In the genomic region with DNA sequence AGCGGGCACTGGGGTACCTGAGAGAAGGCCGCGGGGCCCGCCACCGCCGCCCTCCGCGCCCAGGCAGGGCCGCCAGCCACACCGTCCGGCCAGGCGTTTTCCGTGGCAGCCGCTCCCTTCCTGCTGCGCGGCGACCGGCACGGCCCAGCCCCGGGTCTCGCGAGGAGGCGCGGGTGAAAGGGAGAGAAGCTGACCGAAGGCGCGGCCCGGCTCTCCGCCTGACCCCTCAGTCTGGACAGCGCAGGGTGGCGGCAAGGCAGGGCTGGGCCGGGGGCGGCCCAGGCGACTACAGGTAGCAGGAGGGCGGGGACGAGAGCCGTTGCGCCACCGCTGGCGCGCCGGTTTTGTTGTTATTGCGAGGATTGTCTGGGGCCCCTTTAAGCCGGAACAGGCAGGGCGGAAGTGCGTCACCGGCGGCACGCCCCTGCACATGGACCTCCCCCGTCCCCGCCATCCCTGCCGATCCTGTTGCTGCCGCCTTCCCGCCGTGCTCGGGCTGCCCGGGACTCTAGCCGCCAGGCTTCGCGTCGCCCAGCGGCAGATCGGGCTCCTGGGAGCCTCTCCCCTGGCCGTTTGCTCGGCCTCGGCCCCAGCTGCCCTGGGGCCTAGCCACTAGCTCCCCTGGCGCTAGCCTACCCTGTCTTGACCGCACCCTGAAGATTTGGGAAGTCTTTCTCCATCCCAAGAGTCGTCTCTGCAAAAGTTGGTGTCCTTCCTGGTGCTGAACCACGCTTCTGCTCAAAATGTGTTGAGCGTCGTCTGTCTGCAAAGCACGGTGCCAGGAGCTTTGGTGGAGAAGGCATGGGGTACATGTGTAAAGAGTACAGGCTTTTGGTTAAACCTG, we compare ENCODE assay signal across 1 cellular context.
TF ChIP-seq lines count a peak whose summit lies in the region.

A gene with protein sequence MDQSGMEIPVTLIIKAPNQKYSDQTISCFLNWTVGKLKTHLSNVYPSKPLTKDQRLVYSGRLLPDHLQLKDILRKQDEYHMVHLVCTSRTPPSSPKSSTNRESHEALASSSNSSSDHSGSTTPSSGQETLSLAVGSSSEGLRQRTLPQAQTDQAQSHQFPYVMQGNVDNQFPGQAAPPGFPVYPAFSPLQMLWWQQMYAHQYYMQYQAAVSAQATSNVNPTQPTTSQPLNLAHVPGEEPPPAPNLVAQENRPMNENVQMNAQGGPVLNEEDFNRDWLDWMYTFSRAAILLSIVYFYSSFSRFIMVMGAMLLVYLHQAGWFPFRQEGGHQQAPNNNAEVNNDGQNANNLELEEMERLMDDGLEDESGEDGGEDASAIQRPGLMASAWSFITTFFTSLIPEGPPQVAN (minus strand): TSS at position 352 of the 844 bp plus-strand sequence. CDS start 805 bp downstream, outside the sequence.

TF ChIP-seq in GM12878, 131 proteins besides CTCF, POLR2A, EP300 and RAD21 (continued from another document):
- TF ChIP-seq, protein P1, sequence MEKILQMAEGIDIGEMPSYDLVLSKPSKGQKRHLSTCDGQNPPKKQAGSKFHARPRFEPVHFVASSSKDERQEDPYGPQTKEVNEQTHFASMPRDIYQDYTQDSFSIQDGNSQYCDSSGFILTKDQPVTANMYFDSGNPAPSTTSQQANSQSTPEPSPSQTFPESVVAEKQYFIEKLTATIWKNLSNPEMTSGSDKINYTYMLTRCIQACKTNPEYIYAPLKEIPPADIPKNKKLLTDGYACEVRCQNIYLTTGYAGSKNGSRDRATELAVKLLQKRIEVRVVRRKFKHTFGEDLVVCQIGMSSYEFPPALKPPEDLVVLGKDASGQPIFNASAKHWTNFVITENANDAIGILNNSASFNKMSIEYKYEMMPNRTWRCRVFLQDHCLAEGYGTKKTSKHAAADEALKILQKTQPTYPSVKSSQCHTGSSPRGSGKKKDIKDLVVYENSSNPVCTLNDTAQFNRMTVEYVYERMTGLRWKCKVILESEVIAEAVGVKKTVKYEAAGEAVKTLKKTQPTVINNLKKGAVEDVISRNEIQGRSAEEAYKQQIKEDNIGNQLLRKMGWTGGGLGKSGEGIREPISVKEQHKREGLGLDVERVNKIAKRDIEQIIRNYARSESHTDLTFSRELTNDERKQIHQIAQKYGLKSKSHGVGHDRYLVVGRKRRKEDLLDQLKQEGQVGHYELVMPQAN (conservative IDR thresholded peaks at IDR 0.05) = peak; percentile 42
- TF ChIP-seq FOS (IDR thresholded peaks at IDR 0.05; ENCODE audit: borderline replicate concordance, extremely low read depth, insufficient read length) (no peak), EGR1 (IDR thresholded peaks at IDR 0.05; ENCODE audit: borderline replicate concordance in 1 of 2, low read depth in 2 of 2, low read length in 2 of 2) (peak in 1 of 2 experiments; percentile 68; a peak in 1 of 3 replicates), MYC (IDR thresholded peaks at IDR 0.05; ENCODE audit: insufficient read depth, insufficient read length, insufficient replicate concordance, low read length, severe bottlenecking) (no peak), ATF7 (IDR thresholded peaks at IDR 0.05; ENCODE audit: low read depth) (no peak), BCL11A (IDR thresholded peaks at IDR 0.05; ENCODE audit: low read depth, low read length) (no peak), CREM (IDR thresholded peaks at IDR 0.05; ENCODE audit: low read depth) (peak; percentile 93), YBX1 (IDR thresholded peaks at IDR 0.05) (no peak), POLR2AphosphoS5 (IDR thresholded peaks at IDR 0.05; ENCODE audit: low read length) (peak; percentile 89), NR2F1 (conservative IDR thresholded peaks at IDR 0.05) (peak; percentile 94), IRF4 (IDR thresholded peaks at IDR 0.05; ENCODE audit: low read depth, low read length) (no peak), SREBF2 (IDR thresholded peaks at IDR 0.05; ENCODE audit: low read length) (no peak), CBX3 (IDR thresholded peaks at IDR 0.05; ENCODE audit: borderline replicate concordance, low read depth) (no peak), WRNIP1 (IDR thresholded peaks at IDR 0.05; ENCODE audit: borderline replicate concordance, low read depth, low read length) (no peak), KAT2A (conservative IDR thresholded peaks at IDR 0.05; ENCODE audit: control insufficient read depth, low read depth, low read length) (no peak), TCF3 (IDR thresholded peaks at IDR 0.05; ENCODE audit: borderline replicate concordance, insufficient read depth, low read depth, low read length) (0 out of 2 replicates have a peak, but pooled peaks have one; percentile 13), NR2C1 (IDR thresholded peaks at IDR 0.05) (0 out of 2 replicates have a peak, but pooled peaks have one; percentile 33), SRF (IDR thresholded peaks at IDR 0.05; ENCODE audit: low read depth in 2 of 2, low read length in 2 of 2) (no peak), IKZF1 (conservative IDR thresholded peaks at IDR 0.05) (peak; percentile 74)
- TF ChIP-seq, protein P2, sequence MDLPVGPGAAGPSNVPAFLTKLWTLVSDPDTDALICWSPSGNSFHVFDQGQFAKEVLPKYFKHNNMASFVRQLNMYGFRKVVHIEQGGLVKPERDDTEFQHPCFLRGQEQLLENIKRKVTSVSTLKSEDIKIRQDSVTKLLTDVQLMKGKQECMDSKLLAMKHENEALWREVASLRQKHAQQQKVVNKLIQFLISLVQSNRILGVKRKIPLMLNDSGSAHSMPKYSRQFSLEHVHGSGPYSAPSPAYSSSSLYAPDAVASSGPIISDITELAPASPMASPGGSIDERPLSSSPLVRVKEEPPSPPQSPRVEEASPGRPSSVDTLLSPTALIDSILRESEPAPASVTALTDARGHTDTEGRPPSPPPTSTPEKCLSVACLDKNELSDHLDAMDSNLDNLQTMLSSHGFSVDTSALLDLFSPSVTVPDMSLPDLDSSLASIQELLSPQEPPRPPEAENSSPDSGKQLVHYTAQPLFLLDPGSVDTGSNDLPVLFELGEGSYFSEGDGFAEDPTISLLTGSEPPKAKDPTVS (IDR thresholded peaks at IDR 0.05; ENCODE audit: low read depth, low read length) = no peak
- TF ChIP-seq, protein P3, sequence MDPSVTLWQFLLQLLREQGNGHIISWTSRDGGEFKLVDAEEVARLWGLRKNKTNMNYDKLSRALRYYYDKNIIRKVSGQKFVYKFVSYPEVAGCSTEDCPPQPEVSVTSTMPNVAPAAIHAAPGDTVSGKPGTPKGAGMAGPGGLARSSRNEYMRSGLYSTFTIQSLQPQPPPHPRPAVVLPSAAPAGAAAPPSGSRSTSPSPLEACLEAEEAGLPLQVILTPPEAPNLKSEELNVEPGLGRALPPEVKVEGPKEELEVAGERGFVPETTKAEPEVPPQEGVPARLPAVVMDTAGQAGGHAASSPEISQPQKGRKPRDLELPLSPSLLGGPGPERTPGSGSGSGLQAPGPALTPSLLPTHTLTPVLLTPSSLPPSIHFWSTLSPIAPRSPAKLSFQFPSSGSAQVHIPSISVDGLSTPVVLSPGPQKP (IDR thresholded peaks at IDR 0.05; ENCODE audit: low read depth, low read length) = peak; percentile 73
- TF ChIP-seq, protein P4, sequence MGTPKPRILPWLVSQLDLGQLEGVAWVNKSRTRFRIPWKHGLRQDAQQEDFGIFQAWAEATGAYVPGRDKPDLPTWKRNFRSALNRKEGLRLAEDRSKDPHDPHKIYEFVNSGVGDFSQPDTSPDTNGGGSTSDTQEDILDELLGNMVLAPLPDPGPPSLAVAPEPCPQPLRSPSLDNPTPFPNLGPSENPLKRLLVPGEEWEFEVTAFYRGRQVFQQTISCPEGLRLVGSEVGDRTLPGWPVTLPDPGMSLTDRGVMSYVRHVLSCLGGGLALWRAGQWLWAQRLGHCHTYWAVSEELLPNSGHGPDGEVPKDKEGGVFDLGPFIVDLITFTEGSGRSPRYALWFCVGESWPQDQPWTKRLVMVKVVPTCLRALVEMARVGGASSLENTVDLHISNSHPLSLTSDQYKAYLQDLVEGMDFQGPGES (IDR thresholded peaks at IDR 0.05) = peak; percentile 25; the same call in 1 of the 2 replicates
- TF ChIP-seq, protein P5, sequence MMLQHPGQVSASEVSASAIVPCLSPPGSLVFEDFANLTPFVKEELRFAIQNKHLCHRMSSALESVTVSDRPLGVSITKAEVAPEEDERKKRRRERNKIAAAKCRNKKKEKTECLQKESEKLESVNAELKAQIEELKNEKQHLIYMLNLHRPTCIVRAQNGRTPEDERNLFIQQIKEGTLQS (IDR thresholded peaks at IDR 0.05; ENCODE audit: borderline replicate concordance, extremely low read depth, low read depth, low read length) = no peak
- TF ChIP-seq, protein P6, sequence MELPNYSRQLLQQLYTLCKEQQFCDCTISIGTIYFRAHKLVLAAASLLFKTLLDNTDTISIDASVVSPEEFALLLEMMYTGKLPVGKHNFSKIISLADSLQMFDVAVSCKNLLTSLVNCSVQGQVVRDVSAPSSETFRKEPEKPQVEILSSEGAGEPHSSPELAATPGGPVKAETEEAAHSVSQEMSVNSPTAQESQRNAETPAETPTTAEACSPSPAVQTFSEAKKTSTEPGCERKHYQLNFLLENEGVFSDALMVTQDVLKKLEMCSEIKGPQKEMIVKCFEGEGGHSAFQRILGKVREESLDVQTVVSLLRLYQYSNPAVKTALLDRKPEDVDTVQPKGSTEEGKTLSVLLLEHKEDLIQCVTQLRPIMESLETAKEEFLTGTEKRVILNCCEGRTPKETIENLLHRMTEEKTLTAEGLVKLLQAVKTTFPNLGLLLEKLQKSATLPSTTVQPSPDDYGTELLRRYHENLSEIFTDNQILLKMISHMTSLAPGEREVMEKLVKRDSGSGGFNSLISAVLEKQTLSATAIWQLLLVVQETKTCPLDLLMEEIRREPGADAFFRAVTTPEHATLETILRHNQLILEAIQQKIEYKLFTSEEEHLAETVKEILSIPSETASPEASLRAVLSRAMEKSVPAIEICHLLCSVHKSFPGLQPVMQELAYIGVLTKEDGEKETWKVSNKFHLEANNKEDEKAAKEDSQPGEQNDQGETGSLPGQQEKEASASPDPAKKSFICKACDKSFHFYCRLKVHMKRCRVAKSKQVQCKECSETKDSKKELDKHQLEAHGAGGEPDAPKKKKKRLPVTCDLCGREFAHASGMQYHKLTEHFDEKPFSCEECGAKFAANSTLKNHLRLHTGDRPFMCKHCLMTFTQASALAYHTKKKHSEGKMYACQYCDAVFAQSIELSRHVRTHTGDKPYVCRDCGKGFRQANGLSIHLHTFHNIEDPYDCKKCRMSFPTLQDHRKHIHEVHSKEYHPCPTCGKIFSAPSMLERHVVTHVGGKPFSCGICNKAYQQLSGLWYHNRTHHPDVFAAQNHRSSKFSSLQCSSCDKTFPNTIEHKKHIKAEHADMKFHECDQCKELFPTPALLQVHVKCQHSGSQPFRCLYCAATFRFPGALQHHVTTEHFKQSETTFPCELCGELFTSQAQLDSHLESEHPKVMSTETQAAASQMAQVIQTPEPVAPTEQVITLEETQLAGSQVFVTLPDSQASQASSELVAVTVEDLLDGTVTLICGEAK (IDR thresholded peaks at IDR 0.05; ENCODE audit: borderline replicate concordance) = peak; percentile 84
